In the genomic region with DNA sequence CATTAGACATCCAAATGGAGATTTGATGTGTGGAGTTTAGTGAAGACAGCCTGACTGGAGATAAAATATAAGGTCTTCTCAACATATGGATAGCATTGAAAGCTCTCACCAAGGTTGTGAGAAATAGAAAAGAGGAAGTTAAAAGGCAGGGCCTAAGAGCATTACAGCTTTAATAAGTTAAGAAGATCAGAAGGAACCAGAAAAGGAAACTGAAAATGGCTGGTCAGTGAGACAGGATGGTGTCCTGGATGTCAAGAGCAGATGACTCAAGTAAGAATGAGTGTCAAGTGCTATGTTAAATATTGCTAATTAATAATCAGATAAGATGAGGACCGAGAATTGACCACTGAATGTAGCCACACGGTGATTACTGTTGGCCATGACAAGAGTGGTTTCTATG, we compare ENCODE assay signal across 13 cellular contexts.
DNase-seq lines count a peak whose midpoint lies in the region; ATAC-seq, FAIRE-seq and TF ChIP-seq lines count a peak whose summit lies in the region.
"Had no signal": no experiment of that assay in that cellular context is flagged by ENCODE, and none has a peak within 500 bp of the region (broad histone marks: within the 10 kb centered on the region; RNA-seq: fewer than 3 reads in every experiment).

No MANE protein-coding gene starts in this region.

- no peak overlapping the region for H3K27ac Mint-ChIP-seq in activated naive CD4-positive, alpha-beta T cell treated with anti-CD3 and anti-CD28 coated beads, Interleukin-2, amount 50 U/mL, for 72 hours
- H3K27ac Mint-ChIP-seq: type B pancreatic cell had no signal

- CTCF ChIA-PET in HCT116 (lab: Charles Lee) (no interaction called here), endothelial cell of umbilical vein (lab: Charles Lee) (no interaction called here)

- H3K4me2 ChIP-seq in HCT116 (ENCODE audit: low read length), result no peak overlapping the region
- H3K4me2 ChIP-seq in endothelial cell of umbilical vein (ENCODE audit: insufficient read depth, low read length), result no peak overlapping the region

- H3K36me3 Mint-ChIP-seq in activated naive CD4-positive, alpha-beta T cell treated with anti-CD3 and anti-CD28 coated beads, Interleukin-2, amount 50 U/mL, for 72 hours, result no peaks in the 10 kb centered on the region
- H3K36me3 Mint-ChIP-seq: type B pancreatic cell had no signal

- RAD21 ChIA-PET in HCT116 (lab: Charles Lee; ENCODE audit: low non-redundant PET in 1 of 2, low total read pairs in 2 of 2, uncharacterized antibody in 2 of 2, unreplicated experiment in 2 of 2), result no interaction called here

- no peak for TF ChIP-seq CTCF in HCT116 (IDR thresholded peaks at IDR 0.05 in 2 of 3, conservative IDR thresholded peaks at IDR 0.05 in 1 of 3; ENCODE audit: borderline replicate concordance in 1 of 3, insufficient read depth in 1 of 3, low read depth in 2 of 3, low read length in 2 of 3)
- TF ChIP-seq CTCF in endothelial cell of umbilical vein (IDR thresholded peaks at IDR 0.05; ENCODE audit: extremely low read depth in 1 of 2, insufficient read depth in 1 of 2, low read depth in 1 of 2, low read length in 2 of 2), result no peak

- H3K9ac ChIP-seq in HCT116 (ENCODE audit: low read length) (no peak overlapping the region), endothelial cell of umbilical vein (replicated peaks; ENCODE audit: extremely low read depth, insufficient read depth, low read length) (no peak overlapping the region)

- H3K4me3 ChIP-seq in HCT116 (replicated peaks in 1 of 2; ENCODE audit: low read depth in 1 of 2, low read length in 2 of 2) (no peak overlapping the region), endothelial cell of umbilical vein (replicated peaks in 1 of 3; ENCODE audit: insufficient read depth in 1 of 3, low read depth in 1 of 3, low read length in 3 of 3) (no peak overlapping the region)

- no peaks in the 10 kb centered on the region for H3K36me3 ChIP-seq in HCT116 (ENCODE audit: control insufficient read depth in 1 of 2, insufficient read depth in 2 of 2, low read length in 2 of 2)
- no peaks in the 10 kb centered on the region for H3K36me3 ChIP-seq in endothelial cell of umbilical vein (ENCODE audit: control insufficient read depth in 2 of 2, extremely low read depth in 1 of 2, insufficient read depth in 2 of 2, low read length in 2 of 2)

- no peaks in the 10 kb centered on the region for H3K9me3 Mint-ChIP-seq in activated naive CD4-positive, alpha-beta T cell treated with anti-CD3 and anti-CD28 coated beads, Interleukin-2, amount 50 U/mL, for 72 hours
- H3K9me3 Mint-ChIP-seq: type B pancreatic cell had no signal

- TF ChIP-seq POLR2A in HCT116 (IDR thresholded peaks at IDR 0.05; ENCODE audit: borderline replicate concordance, extremely low read depth, insufficient read depth, insufficient read length), result no peak
- no peak for TF ChIP-seq POLR2A in endothelial cell of umbilical vein (IDR thresholded peaks at IDR 0.05; ENCODE audit: low read depth, low read length)

- H3K27me3 ChIP-seq in HCT116 (ENCODE audit: insufficient read depth, low read length), result no peaks in the 10 kb centered on the region
- no peaks in the 10 kb centered on the region for H3K27me3 ChIP-seq in endothelial cell of umbilical vein (ENCODE audit: control insufficient read depth in 2 of 2, insufficient read depth in 2 of 2, low read length in 2 of 2)

- dilution Hi-C loops in endothelial cell of umbilical vein (cut with MboI; ENCODE audit: extremely low pct_ligation_motif_present, low sequenced_read_pairs), result no loop called here

- H3K9me1 ChIP-seq in endothelial cell of umbilical vein (replicated peaks; ENCODE audit: control insufficient read depth, extremely low read depth, insufficient read depth, low read length), result no peaks in the 10 kb centered on the region

- intact Hi-C loops in HCT116 (cut with micrococcal nuclease) (no loop called here), endothelial cell of umbilical vein (cut with micrococcal nuclease) (no loop called here)

- H4K20me1 ChIP-seq in HCT116 (ENCODE audit: insufficient read depth), result no peaks in the 10 kb centered on the region
- no peaks in the 10 kb centered on the region for H4K20me1 ChIP-seq in endothelial cell of umbilical vein (replicated peaks; ENCODE audit: control insufficient read depth, extremely low read depth, insufficient read depth, low read length)

- POLR2A ChIA-PET in HCT116 (lab: Charles Lee), result no interaction called here
- POLR2A ChIA-PET in endothelial cell of umbilical vein (lab: Charles Lee), result no interaction called here

- H2AFZ ChIP-seq in HCT116 (ENCODE audit: low read depth, low read length, poor library complexity, severe bottlenecking) (peak overlapping the region; percentile 93), endothelial cell of umbilical vein (ENCODE audit: low read depth, low read length) (no peak overlapping the region)

- H3K9me3 ChIP-seq in HCT116 (ENCODE audit: control insufficient read depth in 1 of 2, insufficient read depth in 1 of 2, low read depth in 1 of 2, low read length in 2 of 2) (no peaks in the 10 kb centered on the region), endothelial cell of umbilical vein (replicated peaks; ENCODE audit: control insufficient read depth, insufficient read depth, low read length) (no peaks in the 10 kb centered on the region)
- H3K9me3 ChIP-seq: Caco-2 had no signal

- H3K4me1 ChIP-seq in HCT116 (ENCODE audit: control insufficient read depth in 1 of 2, insufficient read depth in 2 of 2, low read length in 2 of 2) (peaks cover 39 to 50% of the 10 kb centered on the region in 2 experiments), endothelial cell of umbilical vein (ENCODE audit: control insufficient read depth, extremely low read depth, insufficient read depth, low read length) (no peaks in the 10 kb centered on the region)

- TF ChIP-seq RAD21 in HCT116 (IDR thresholded peaks at IDR 0.05; ENCODE audit: low read depth), result no peak

- H3K9me2 ChIP-seq in HCT116 (ENCODE audit: insufficient read depth), result no peaks in the 10 kb centered on the region

- no TSS peak for BruUV-seq in HCT116 (replicated peaks; lab: Mats Ljungman, UMichigan)
- BruUV-seq in endothelial cell of umbilical vein (replicated peaks; lab: Mats Ljungman, UMichigan), result no TSS peak

- ATAC-seq in GM19324 (IDR thresholded peaks at IDR 0.05; ENCODE audit: low FRiP score, unreplicated experiment), result peak; percentile 95
- ATAC-seq in HCT116, result no peak
- peak; percentile 99 for ATAC-seq in HG03196 (IDR thresholded peaks at IDR 0.05; ENCODE audit: unreplicated experiment)
- ATAC-seq in activated naive CD4-positive, alpha-beta T cell treated with anti-CD3 and anti-CD28 coated beads, Interleukin-2, amount 50 U/mL, for 72 hours, result no peak
- ATAC-seq: HepG2 had no signal

- DNase-seq in HCT116 (ENCODE audit: low read depth, low spot score) (no peak), endothelial cell of umbilical vein (ENCODE audit: low read depth, low spot score) (no peak), NCI-H524 (lab: John Stamatoyannopoulos, UW) (no peak)
- DNase-seq in activated naive CD4-positive, alpha-beta T cell treated with anti-CD3 and anti-CD28 coated beads, Interleukin-2, amount 50 U/mL, for 72 hours (ENCODE audit: low spot score in 2 of 2), result no peak
- DNase-seq in activated CD4-positive, alpha-beta T cell treated with anti-CD3 and anti-CD28 coated beads for 1 hour, result no peak
- DNase-seq in stimulated activated CD4-positive, alpha-beta T cell treated with anti-CD3 and anti-CD28 coated beads, Interleukin-1b, Interleukin-23, amount 100 ng/mL, for 48 hours, result no peak
- DNase-seq: activated CD4-positive, CD25-positive, alpha-beta regulatory T cell; Caco-2 had no signal

- H3K27ac ChIP-seq in HCT116 (ENCODE audit: low read depth, low read length) (peak overlapping the region; percentile 93; the same call in 1 of the 2 replicates), endothelial cell of umbilical vein (ENCODE audit: insufficient read depth, low read depth, low read length) (no peak overlapping the region)

- FAIRE-seq in endothelial cell of umbilical vein (lab: Jason Lieb, UNC), result peak; percentile 40
- FAIRE-seq: HepG2, islet of Langerhans had no signal

- no peaks in the 10 kb centered on the region for H3K79me2 ChIP-seq in HCT116 (ENCODE audit: insufficient read depth, low read length)
- H3K79me2 ChIP-seq in endothelial cell of umbilical vein (ENCODE audit: control insufficient read depth, insufficient read depth, low read length), result no peaks in the 10 kb centered on the region

TF ChIP-seq in HCT116, 20 proteins besides CTCF, POLR2A, EP300 and RAD21:
- TF ChIP-seq TCF7L2 (IDR thresholded peaks at IDR 0.05; ENCODE audit: borderline replicate concordance, extremely low read depth, insufficient read depth, insufficient read length) (no peak), EGR1 (IDR thresholded peaks at IDR 0.05; ENCODE audit: low read depth) (no peak), ZNF274 (IDR thresholded peaks at IDR 0.05; ENCODE audit: low read depth, low read length) (no peak), EZH2 (IDR thresholded peaks at IDR 0.05) (no peak), POLR2AphosphoS5 (IDR thresholded peaks at IDR 0.05; ENCODE audit: low read depth, low read length) (no peak), SP1 (IDR thresholded peaks at IDR 0.05; ENCODE audit: low read depth) (no peak), CBX3 (IDR thresholded peaks at IDR 0.05; ENCODE audit: low read depth) (no peak), JUND (IDR thresholded peaks at IDR 0.05) (no peak)
- TF ChIP-seq, protein P1, sequence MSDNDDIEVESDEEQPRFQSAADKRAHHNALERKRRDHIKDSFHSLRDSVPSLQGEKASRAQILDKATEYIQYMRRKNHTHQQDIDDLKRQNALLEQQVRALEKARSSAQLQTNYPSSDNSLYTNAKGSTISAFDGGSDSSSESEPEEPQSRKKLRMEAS (IDR thresholded peaks at IDR 0.05), result no peak

TF ChIP-seq in endothelial cell of umbilical vein, 7 proteins besides CTCF, POLR2A, EP300 and RAD21:
- TF ChIP-seq, protein P1 (IDR thresholded peaks at IDR 0.05; ENCODE audit: insufficient read depth, insufficient read length), result no peak
TF ChIP-seq in endothelial cell of umbilical vein: peak in this region for 0.

Comparison
In these comparisons a context has a peak if more than half of its experiments do, and no peak if none do; other contexts are left out.
1. ATAC-seq: peak in GM19324 (single experiment) and HG03196 (single experiment); none in HCT116 (single experiment) and activated naive CD4-positive, alpha-beta T cell treated with anti-CD3 and anti-CD28 coated beads, Interleukin-2, amount 50 U/mL, for 72 hours (0 of 2).